In the genomic region with DNA sequence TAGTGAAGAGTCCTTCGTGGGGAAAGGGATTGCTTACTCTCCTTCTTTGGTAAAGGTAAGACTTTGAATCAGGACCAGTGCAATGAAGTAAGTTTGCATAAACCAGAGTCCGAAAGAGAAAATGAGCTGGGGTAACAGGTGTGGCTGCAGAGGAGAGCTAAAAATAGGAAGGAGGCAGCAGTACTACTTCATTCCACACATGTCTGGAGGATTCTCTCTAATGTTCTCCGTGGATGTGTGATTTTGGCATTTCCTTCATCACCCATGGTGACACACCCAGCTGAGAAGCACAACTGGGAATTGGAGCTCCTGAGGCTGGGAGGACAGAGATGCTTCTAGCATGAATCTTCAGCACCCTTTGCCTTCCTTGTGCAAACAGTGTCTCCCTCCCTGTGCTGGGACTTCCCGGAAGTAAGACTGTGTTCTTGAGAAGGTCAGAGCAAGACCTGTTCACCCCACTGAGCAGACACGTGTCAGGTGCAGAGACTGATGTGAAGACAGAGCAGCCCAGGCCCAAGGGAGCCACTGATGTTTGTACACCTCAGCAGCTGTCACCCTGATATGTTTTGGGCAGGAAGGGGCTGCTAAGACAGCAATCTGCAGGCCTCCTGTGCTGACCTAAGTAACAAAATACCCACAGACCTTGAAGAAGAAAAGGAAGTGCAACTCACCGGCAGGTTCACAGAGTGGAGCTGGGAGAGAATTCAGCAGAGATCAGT, we compare ENCODE assay signal across 10 cellular contexts. TPM values are rescaled to one million over a fixed set of nuclear protein-coding genes. Genes with fewer than 3 reads are reported as not detected.
DNase-seq lines count a peak whose midpoint lies in the region; ATAC-seq and TF ChIP-seq lines count a peak whose summit lies in the region.
"Had no signal": no experiment of that assay in that cellular context is flagged by ENCODE, and none has a peak within 500 bp of the region (broad histone marks: within the 10 kb centered on the region; RNA-seq: fewer than 3 reads in every experiment).

No MANE protein-coding gene starts in this region.

- H3K36me3 Mint-ChIP-seq in activated naive CD8-positive, alpha-beta T cell treated with anti-CD3 and anti-CD28 coated beads for 36 hours: no peaks in the 10 kb centered on the region

- ATAC-seq in GM18502 (IDR thresholded peaks at IDR 0.05; ENCODE audit: poor library complexity, unreplicated experiment) (peak; percentile 89), HG03095 (IDR thresholded peaks at IDR 0.05; ENCODE audit: unreplicated experiment) (peak; percentile 86), foreskin keratinocyte (no peak)

- no peak overlapping the region for H3K27ac ChIP-seq in foreskin keratinocyte

- H3K4me3 Mint-ChIP-seq in activated naive CD8-positive, alpha-beta T cell treated with anti-CD3 and anti-CD28 coated beads for 36 hours: no peak overlapping the region
- H3K4me3 Mint-ChIP-seq: activated CD4-positive, alpha-beta memory T cell treated with anti-CD3 and anti-CD28 coated beads, Interleukin-2, amount 10 ng/mL, durations not matched to agents 7 days and 5 days had no signal

- H3K27me3 Mint-ChIP-seq in activated naive CD8-positive, alpha-beta T cell treated with anti-CD3 and anti-CD28 coated beads for 36 hours: peaks cover 10% of the 10 kb centered on the region

- no peaks in the 10 kb centered on the region for H3K4me1 ChIP-seq in foreskin keratinocyte

- H3K4me1 Mint-ChIP-seq in activated naive CD8-positive, alpha-beta T cell treated with anti-CD3 and anti-CD28 coated beads for 36 hours: no peaks in the 10 kb centered on the region
- H3K4me1 Mint-ChIP-seq: activated CD4-positive, alpha-beta memory T cell treated with anti-CD3 and anti-CD28 coated beads, Interleukin-2, amount 10 ng/mL, durations not matched to agents 7 days and 5 days had no signal

- no peak overlapping the region for H3K27ac Mint-ChIP-seq in activated naive CD8-positive, alpha-beta T cell treated with anti-CD3 and anti-CD28 coated beads for 36 hours
- H3K27ac Mint-ChIP-seq: activated CD4-positive, alpha-beta memory T cell treated with anti-CD3 and anti-CD28 coated beads, Interleukin-2, amount 10 ng/mL, durations not matched to agents 7 days and 5 days had no signal

- H3K27me3 ChIP-seq in foreskin keratinocyte: no peaks in the 10 kb centered on the region

- peak; percentile 50 for DNase-seq in GM20000 (ENCODE audit: low spot score)
- peak; percentile 1 for DNase-seq in activated naive CD8-positive, alpha-beta T cell treated with anti-CD3 and anti-CD28 coated beads for 36 hours
- no peak for DNase-seq in activated CD4-positive, alpha-beta T cell treated with anti-CD3 and anti-CD28 coated beads, Interleukin-2, amount 50 U/mL, for 1 hour
- no peak for DNase-seq in nucleus accumbens (lab: John Stamatoyannopoulos, UW)
- no peak for DNase-seq in foreskin keratinocyte
- no peak for DNase-seq in DMS53 treated with DMSO at 0.1 percent for 48 hours (lab: John Stamatoyannopoulos, UW; ENCODE audit: unreplicated experiment)
- DNase-seq: activated CD4-positive, alpha-beta memory T cell treated with anti-CD3 and anti-CD28 coated beads, Interleukin-2, amount 10 ng/mL, durations not matched to agents 7 days and 5 days; COR-L47 had no signal

- no peaks in the 10 kb centered on the region for H3K9me3 Mint-ChIP-seq in activated naive CD8-positive, alpha-beta T cell treated with anti-CD3 and anti-CD28 coated beads for 36 hours
- H3K9me3 Mint-ChIP-seq: activated CD4-positive, alpha-beta memory T cell treated with anti-CD3 and anti-CD28 coated beads, Interleukin-2, amount 10 ng/mL, durations not matched to agents 7 days and 5 days had no signal

- TF ChIP-seq CTCF in GM20000 (IDR thresholded peaks at IDR 0.05; ENCODE audit: extremely low read depth, missing control alignments) (no peak), foreskin keratinocyte (conservative IDR thresholded peaks at IDR 0.05) (no peak)

RNA-seq across cellular contexts. Expression of a gene that starts 13.3 kb away (rescaled TPM):
- 1 to 10 TPM in 1 of 2 experiments, under 1 TPM in 1; 0.74 to 1.0 TPM for total RNA-seq in activated naive CD8-positive, alpha-beta T cell treated with anti-CD3 and anti-CD28 coated beads for 36 hours
- not detected in 2 replicates for total RNA-seq in foreskin keratinocyte
- polyA plus RNA-seq in foreskin keratinocyte: not detected in 2 replicates
- total RNA-seq: activated CD4-positive, alpha-beta memory T cell treated with anti-CD3 and anti-CD28 coated beads, Interleukin-2, amount 10 ng/mL, durations not matched to agents 7 days and 5 days had no signal

RNA-seq across cellular contexts. Expression of a gene that starts 29.7 kb away (rescaled TPM):
- total RNA-seq in activated naive CD8-positive, alpha-beta T cell treated with anti-CD3 and anti-CD28 coated beads for 36 hours: under 1 TPM; 0.12 to 0.26 TPM
- total RNA-seq in foreskin keratinocyte: not detected in 2 replicates
- not detected in 2 replicates for polyA plus RNA-seq in foreskin keratinocyte
- total RNA-seq: activated CD4-positive, alpha-beta memory T cell treated with anti-CD3 and anti-CD28 coated beads, Interleukin-2, amount 10 ng/mL, durations not matched to agents 7 days and 5 days had no signal

RNA-seq across cellular contexts. Expression of a gene that starts 35.0 kb away (rescaled TPM):
- total RNA-seq in activated naive CD8-positive, alpha-beta T cell treated with anti-CD3 and anti-CD28 coated beads for 36 hours: not detected
- total RNA-seq in foreskin keratinocyte: not detected in 2 replicates
- not detected in 2 replicates for polyA plus RNA-seq in foreskin keratinocyte
- total RNA-seq: activated CD4-positive, alpha-beta memory T cell treated with anti-CD3 and anti-CD28 coated beads, Interleukin-2, amount 10 ng/mL, durations not matched to agents 7 days and 5 days had no signal

Comparison
In these comparisons a context has a peak if more than half of its experiments do, and no peak if none do; other contexts are left out.
1. DNase-seq: peak in GM20000 (single experiment) and activated naive CD8-positive, alpha-beta T cell treated with anti-CD3 and anti-CD28 coated beads for 36 hours (single experiment); none in activated CD4-positive, alpha-beta T cell treated with anti-CD3 and anti-CD28 coated beads, Interleukin-2, amount 50 U/mL, for 1 hour (single experiment), nucleus accumbens (0 of 56), foreskin keratinocyte (0 of 2) and DMS53 treated with DMSO at 0.1 percent for 48 hours (single experiment).